ENCODE assay signal across 2 cellular contexts in genomic region chr21:44035244-44035643, GRCh38.
TF ChIP-seq lines count a peak whose summit lies in the region.

No MANE protein-coding gene starts in this region.

TF ChIP-seq in HEK293, 187 proteins besides CTCF, POLR2A, EP300 and RAD21 (continued from another document):
- TF ChIP-seq ZFHX2 (tag by site-specific recombination; conservative IDR thresholded peaks at IDR 0.05) (peak; percentile 51), ZNF704 (tag by site-specific recombination; IDR thresholded peaks at IDR 0.05) (no peak), ZNF416 (tag by site-specific recombination; IDR thresholded peaks at IDR 0.05) (no peak), ZBTB10 (tag by site-specific recombination; IDR thresholded peaks at IDR 0.05) (no peak), ZNF518A (tag by site-specific recombination; conservative IDR thresholded peaks at IDR 0.05; ENCODE audit: low read depth) (no peak), ZNF280C (tag by site-specific recombination; IDR thresholded peaks at IDR 0.05) (no peak), EGR2 (tag by site-specific recombination; IDR thresholded peaks at IDR 0.05; ENCODE audit: low read depth) (peak; percentile 66)

TF ChIP-seq in SK-N-SH treated with all-trans-retinoic acid at 6 μM for 48 hours, 23 proteins besides CTCF, POLR2A, EP300 and RAD21 (continued from another document):
- TF ChIP-seq TSHZ2 (CRISPR knock-in tag; IDR thresholded peaks at IDR 0.05) (no peak), ZNF565 (CRISPR knock-in tag; conservative IDR thresholded peaks at IDR 0.05; ENCODE audit: low read depth) (no peak), ESRRG (CRISPR knock-in tag; IDR thresholded peaks at IDR 0.05) (no peak), PPARA (CRISPR knock-in tag; IDR thresholded peaks at IDR 0.05; ENCODE audit: borderline replicate concordance) (no peak), CREB5 (CRISPR knock-in tag; IDR thresholded peaks at IDR 0.05; ENCODE audit: low read depth) (no peak), ZC3H10 (CRISPR knock-in tag; IDR thresholded peaks at IDR 0.05) (no peak), ISL1 (CRISPR knock-in tag; IDR thresholded peaks at IDR 0.05) (no peak), GLIS3 (CRISPR knock-in tag; IDR thresholded peaks at IDR 0.05) (no peak)
